Comparison of ENCODE assay signal across 1 cellular context in the genomic region with DNA sequence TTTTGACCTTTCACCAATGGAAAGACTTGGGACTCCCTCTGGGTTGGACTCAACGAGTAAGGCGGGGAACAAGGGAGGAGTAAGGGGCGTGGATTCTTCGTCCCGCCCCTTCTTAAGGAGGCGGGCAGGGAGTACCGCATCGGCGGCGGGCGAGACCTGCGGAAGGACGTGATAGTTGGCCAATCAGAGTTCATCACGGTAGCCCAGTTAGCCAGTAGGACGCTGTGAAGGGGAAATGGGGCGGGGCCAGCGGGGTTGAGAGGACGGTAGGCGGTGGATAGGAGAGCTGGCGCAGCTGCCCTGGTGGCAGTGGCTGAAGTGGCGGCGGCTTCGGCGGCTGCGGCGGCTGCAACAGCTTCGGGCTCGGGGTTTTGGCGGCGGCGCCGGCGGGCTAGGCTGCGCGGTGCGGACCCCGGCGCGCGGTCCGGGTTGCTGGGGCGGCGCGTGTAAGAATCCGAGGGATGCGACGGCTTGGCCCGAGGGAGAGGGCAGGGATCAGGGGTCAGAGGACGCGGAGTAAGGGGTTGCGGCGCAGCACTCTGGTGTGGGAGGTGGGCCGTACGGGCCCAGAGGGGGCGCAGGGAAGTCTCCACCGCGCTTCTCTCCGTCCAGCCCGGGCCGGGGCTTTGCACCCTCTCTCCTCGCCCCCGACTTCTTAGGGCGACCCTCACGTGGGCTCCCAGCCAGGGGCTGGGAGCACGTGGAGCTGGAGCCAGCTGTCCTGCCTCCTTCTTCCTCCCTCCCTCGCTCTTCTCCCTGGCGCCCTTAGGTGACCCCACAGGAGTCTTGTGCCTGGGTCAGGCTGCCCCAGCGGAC.
TF ChIP-seq lines count a peak whose summit lies in the region.

A gene (plus strand): TSS at position 284 of the 816 bp plus-strand sequence. CDS start 5,389 bp downstream, outside the sequence.

TF ChIP-seq in HepG2, 621 proteins besides CTCF, POLR2A, EP300 and RAD21 (continued from another document and continues in another):
- TF ChIP-seq, protein P1, sequence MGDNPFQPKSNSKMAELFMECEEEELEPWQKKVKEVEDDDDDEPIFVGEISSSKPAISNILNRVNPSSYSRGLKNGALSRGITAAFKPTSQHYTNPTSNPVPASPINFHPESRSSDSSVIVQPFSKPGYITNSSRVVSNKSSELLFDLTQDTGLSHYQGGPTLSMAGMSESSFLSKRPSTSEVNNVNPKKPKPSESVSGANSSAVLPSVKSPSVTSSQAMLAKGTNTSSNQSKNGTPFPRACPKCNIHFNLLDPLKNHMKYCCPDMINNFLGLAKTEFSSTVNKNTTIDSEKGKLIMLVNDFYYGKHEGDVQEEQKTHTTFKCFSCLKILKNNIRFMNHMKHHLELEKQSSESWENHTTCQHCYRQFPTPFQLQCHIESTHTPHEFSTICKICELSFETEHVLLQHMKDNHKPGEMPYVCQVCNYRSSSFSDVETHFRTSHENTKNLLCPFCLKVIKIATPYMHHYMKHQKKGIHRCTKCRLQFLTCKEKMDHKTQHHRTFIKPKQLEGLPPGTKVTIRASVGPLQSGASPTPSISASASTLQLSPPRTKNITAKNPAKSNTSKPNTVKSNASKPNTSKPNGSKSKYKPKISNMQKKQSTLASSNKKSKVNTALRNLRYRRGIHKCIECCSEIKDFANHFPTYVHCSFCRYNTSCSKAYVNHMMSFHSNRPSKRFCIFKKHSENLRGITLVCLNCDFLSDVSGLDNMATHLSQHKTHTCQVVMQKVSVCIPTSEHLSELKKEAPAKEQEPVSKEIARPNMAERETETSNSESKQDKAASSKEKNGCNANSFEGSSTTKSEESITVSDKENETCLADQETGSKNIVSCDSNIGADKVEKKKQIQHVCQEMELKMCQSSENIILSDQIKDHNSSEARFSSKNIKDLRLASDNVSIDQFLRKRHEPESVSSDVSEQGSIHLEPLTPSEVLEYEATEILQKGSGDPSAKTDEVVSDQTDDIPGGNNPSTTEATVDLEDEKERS (CRISPR knock-in tag; IDR thresholded peaks at IDR 0.05) = no peak
- TF ChIP-seq HHEX (CRISPR knock-in tag; IDR thresholded peaks at IDR 0.05) (no peak), ZNF841 (CRISPR knock-in tag; IDR thresholded peaks at IDR 0.05; ENCODE audit: borderline replicate concordance) (0 out of 2 replicates have a peak, but pooled peaks have one; percentile 56), XRCC5 (optimal IDR thresholded peaks at IDR 0.05; ENCODE audit: low read length) (peak; percentile 10), SP4 (CRISPR knock-in tag; IDR thresholded peaks at IDR 0.05) (peak; percentile 98), ZNF225 (CRISPR knock-in tag; IDR thresholded peaks at IDR 0.05) (peak; percentile 54; the same call in 1 of the 2 replicates), ZNF160 (CRISPR knock-in tag; IDR thresholded peaks at IDR 0.05) (peak; percentile 58; the same call in 1 of the 2 replicates), ZNF343 (CRISPR knock-in tag; IDR thresholded peaks at IDR 0.05) (0 out of 2 replicates have a peak, but pooled peaks have one; percentile 22), NFYC (CRISPR knock-in tag; IDR thresholded peaks at IDR 0.05) (peak; percentile 96), BRCA1 (CRISPR knock-in tag; IDR thresholded peaks at IDR 0.05) (no peak), POLR2AphosphoS5 (IDR thresholded peaks at IDR 0.05; ENCODE audit: low read depth, low read length) (peak; percentile 91), SP5 (CRISPR knock-in tag; IDR thresholded peaks at IDR 0.05; ENCODE audit: borderline replicate concordance, low read depth) (peak; percentile 31; the same call in 1 of the 2 replicates), BORCS8-MEF2B (CRISPR knock-in tag; IDR thresholded peaks at IDR 0.05) (peak; percentile 64; the same call in 1 of the 2 replicates), ZNF101 (CRISPR knock-in tag; IDR thresholded peaks at IDR 0.05; ENCODE audit: borderline replicate concordance, low read depth) (no peak), ZNF572 (CRISPR knock-in tag; IDR thresholded peaks at IDR 0.05) (no peak), NFKB2 (CRISPR knock-in tag; IDR thresholded peaks at IDR 0.05; ENCODE audit: borderline replicate concordance) (peak; percentile 40; the same call in 1 of the 2 replicates), ZBTB38 (CRISPR knock-in tag; IDR thresholded peaks at IDR 0.05) (0 out of 2 replicates have a peak, but pooled peaks have one; percentile 51), ZNF563 (CRISPR knock-in tag; IDR thresholded peaks at IDR 0.05) (peak; percentile 62), HDAC1 (CRISPR knock-in tag; IDR thresholded peaks at IDR 0.05) (peak; percentile 49; the same call in 1 of the 2 replicates), RXRB (CRISPR knock-in tag; IDR thresholded peaks at IDR 0.05; ENCODE audit: borderline replicate concordance) (peak; percentile 84), ZNF230 (CRISPR knock-in tag; IDR thresholded peaks at IDR 0.05) (peak; percentile 79; the same call in 1 of the 2 replicates), ZFY (CRISPR knock-in tag; IDR thresholded peaks at IDR 0.05) (peak; percentile 84), ZSCAN31 (CRISPR knock-in tag; IDR thresholded peaks at IDR 0.05; ENCODE audit: low read depth) (peak; percentile 79; the same call in 1 of the 2 replicates), PTBP1 (IDR thresholded peaks at IDR 0.05; ENCODE audit: low read depth, low read length, poor library complexity, severe bottlenecking) (no peak), ZFX (CRISPR knock-in tag; IDR thresholded peaks at IDR 0.05; ENCODE audit: low read depth) (peak; percentile 82), NCOR1 (IDR thresholded peaks at IDR 0.05; ENCODE audit: borderline replicate concordance, low read length) (peak; percentile 30; the same call in 1 of the 2 replicates), HNRNPK (IDR thresholded peaks at IDR 0.05; ENCODE audit: low read depth, low read length, poor library complexity, severe bottlenecking) (peak; percentile 88)
- TF ChIP-seq, protein P2, sequence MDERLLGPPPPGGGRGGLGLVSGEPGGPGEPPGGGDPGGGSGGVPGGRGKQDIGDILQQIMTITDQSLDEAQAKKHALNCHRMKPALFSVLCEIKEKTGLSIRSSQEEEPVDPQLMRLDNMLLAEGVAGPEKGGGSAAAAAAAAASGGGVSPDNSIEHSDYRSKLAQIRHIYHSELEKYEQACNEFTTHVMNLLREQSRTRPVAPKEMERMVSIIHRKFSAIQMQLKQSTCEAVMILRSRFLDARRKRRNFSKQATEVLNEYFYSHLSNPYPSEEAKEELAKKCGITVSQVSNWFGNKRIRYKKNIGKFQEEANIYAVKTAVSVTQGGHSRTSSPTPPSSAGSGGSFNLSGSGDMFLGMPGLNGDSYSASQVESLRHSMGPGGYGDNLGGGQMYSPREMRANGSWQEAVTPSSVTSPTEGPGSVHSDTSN (CRISPR knock-in tag; IDR thresholded peaks at IDR 0.05) = peak; percentile 91
- TF ChIP-seq, protein P3, sequence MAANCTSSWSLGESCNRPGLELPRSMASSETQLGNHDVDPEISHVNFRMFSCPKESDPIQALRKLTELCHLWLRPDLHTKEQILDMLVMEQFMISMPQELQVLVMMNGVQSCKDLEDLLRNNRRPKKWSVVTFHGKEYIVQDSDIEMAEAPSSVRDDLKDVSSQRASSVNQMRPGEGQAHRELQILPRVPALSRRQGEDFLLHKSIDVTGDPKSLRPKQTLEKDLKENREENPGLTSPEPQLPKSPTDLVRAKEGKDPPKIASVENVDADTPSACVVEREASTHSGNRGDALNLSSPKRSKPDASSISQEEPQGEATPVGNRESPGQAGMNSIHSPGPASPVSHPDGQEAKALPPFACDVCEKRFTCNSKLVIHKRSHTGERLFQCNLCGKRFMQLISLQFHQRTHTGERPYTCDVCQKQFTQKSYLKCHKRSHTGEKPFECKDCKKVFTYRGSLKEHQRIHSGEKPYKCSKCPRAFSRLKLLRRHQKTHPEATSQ (CRISPR knock-in tag; IDR thresholded peaks at IDR 0.05; ENCODE audit: borderline replicate concordance) = no peak
- TF ChIP-seq, protein P4, sequence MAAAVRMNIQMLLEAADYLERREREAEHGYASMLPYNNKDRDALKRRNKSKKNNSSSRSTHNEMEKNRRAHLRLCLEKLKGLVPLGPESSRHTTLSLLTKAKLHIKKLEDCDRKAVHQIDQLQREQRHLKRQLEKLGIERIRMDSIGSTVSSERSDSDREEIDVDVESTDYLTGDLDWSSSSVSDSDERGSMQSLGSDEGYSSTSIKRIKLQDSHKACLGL (CRISPR knock-in tag; IDR thresholded peaks at IDR 0.05) = peak; percentile 83; the same call in 1 of the 2 replicates
- TF ChIP-seq, protein P5, sequence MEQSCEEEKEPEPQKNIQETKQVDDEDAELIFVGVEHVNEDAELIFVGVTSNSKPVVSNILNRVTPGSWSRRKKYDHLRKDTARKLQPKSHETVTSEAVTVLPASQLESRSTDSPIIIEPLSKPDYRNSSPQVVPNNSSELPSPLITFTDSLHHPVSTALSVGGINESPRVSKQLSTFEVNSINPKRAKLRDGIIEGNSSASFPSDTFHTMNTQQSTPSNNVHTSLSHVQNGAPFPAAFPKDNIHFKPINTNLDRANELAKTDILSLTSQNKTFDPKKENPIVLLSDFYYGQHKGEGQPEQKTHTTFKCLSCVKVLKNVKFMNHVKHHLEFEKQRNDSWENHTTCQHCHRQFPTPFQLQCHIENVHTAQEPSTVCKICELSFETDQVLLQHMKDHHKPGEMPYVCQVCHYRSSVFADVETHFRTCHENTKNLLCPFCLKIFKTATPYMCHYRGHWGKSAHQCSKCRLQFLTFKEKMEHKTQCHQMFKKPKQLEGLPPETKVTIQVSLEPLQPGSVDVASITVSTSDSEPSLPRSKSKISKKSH (CRISPR knock-in tag; IDR thresholded peaks at IDR 0.05; ENCODE audit: borderline replicate concordance) = 0 out of 2 replicates have a peak, but pooled peaks have one; percentile 8
- TF ChIP-seq, protein P6, sequence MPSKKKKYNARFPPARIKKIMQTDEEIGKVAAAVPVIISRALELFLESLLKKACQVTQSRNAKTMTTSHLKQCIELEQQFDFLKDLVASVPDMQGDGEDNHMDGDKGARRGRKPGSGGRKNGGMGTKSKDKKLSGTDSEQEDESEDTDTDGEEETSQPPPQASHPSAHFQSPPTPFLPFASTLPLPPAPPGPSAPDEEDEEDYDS (CRISPR knock-in tag; IDR thresholded peaks at IDR 0.05) = peak; percentile 92
- TF ChIP-seq, protein P7, sequence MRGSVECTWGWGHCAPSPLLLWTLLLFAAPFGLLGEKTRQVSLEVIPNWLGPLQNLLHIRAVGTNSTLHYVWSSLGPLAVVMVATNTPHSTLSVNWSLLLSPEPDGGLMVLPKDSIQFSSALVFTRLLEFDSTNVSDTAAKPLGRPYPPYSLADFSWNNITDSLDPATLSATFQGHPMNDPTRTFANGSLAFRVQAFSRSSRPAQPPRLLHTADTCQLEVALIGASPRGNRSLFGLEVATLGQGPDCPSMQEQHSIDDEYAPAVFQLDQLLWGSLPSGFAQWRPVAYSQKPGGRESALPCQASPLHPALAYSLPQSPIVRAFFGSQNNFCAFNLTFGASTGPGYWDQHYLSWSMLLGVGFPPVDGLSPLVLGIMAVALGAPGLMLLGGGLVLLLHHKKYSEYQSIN (CRISPR knock-in tag; IDR thresholded peaks at IDR 0.05; ENCODE audit: borderline replicate concordance) = no peak
- TF ChIP-seq, protein P8, sequence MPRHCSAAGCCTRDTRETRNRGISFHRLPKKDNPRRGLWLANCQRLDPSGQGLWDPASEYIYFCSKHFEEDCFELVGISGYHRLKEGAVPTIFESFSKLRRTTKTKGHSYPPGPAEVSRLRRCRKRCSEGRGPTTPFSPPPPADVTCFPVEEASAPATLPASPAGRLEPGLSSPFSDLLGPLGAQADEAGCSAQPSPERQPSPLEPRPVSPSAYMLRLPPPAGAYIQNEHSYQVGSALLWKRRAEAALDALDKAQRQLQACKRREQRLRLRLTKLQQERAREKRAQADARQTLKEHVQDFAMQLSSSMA (CRISPR knock-in tag; IDR thresholded peaks at IDR 0.05) = no peak
- TF ChIP-seq, protein P9, sequence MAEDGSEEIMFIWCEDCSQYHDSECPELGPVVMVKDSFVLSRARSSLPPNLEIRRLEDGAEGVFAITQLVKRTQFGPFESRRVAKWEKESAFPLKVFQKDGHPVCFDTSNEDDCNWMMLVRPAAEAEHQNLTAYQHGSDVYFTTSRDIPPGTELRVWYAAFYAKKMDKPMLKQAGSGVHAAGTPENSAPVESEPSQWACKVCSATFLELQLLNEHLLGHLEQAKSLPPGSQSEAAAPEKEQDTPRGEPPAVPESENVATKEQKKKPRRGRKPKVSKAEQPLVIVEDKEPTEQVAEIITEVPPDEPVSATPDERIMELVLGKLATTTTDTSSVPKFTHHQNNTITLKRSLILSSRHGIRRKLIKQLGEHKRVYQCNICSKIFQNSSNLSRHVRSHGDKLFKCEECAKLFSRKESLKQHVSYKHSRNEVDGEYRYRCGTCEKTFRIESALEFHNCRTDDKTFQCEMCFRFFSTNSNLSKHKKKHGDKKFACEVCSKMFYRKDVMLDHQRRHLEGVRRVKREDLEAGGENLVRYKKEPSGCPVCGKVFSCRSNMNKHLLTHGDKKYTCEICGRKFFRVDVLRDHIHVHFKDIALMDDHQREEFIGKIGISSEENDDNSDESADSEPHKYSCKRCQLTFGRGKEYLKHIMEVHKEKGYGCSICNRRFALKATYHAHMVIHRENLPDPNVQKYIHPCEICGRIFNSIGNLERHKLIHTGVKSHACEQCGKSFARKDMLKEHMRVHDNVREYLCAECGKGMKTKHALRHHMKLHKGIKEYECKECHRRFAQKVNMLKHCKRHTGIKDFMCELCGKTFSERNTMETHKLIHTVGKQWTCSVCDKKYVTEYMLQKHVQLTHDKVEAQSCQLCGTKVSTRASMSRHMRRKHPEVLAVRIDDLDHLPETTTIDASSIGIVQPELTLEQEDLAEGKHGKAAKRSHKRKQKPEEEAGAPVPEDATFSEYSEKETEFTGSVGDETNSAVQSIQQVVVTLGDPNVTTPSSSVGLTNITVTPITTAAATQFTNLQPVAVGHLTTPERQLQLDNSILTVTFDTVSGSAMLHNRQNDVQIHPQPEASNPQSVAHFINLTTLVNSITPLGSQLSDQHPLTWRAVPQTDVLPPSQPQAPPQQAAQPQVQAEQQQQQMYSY (CRISPR knock-in tag; IDR thresholded peaks at IDR 0.05) = peak; percentile 23; the same call in 1 of the 2 replicates
- TF ChIP-seq, protein P10, sequence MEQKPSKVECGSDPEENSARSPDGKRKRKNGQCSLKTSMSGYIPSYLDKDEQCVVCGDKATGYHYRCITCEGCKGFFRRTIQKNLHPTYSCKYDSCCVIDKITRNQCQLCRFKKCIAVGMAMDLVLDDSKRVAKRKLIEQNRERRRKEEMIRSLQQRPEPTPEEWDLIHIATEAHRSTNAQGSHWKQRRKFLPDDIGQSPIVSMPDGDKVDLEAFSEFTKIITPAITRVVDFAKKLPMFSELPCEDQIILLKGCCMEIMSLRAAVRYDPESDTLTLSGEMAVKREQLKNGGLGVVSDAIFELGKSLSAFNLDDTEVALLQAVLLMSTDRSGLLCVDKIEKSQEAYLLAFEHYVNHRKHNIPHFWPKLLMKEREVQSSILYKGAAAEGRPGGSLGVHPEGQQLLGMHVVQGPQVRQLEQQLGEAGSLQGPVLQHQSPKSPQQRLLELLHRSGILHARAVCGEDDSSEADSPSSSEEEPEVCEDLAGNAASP (CRISPR knock-in tag; IDR thresholded peaks at IDR 0.05; ENCODE audit: borderline replicate concordance) = peak; percentile 89
- TF ChIP-seq, protein P11, sequence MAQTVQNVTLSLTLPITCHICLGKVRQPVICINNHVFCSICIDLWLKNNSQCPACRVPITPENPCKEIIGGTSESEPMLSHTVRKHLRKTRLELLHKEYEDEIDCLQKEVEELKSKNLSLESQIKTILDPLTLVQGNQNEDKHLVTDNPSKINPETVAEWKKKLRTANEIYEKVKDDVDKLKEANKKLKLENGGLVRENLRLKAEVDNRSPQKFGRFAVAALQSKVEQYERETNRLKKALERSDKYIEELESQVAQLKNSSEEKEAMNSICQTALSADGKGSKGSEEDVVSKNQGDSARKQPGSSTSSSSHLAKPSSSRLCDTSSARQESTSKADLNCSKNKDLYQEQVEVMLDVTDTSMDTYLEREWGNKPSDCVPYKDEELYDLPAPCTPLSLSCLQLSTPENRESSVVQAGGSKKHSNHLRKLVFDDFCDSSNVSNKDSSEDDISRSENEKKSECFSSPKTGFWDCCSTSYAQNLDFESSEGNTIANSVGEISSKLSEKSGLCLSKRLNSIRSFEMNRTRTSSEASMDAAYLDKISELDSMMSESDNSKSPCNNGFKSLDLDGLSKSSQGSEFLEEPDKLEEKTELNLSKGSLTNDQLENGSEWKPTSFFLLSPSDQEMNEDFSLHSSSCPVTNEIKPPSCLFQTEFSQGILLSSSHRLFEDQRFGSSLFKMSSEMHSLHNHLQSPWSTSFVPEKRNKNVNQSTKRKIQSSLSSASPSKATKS (CRISPR knock-in tag; IDR thresholded peaks at IDR 0.05) = no peak
